Comparison of ENCODE assay signal across 12 cellular contexts in genomic region chr9:81002242-81002641, GRCh38.
A peak's percentile ranks its signal among the peaks of the same experiment; 100 is the strongest.
DNase-seq lines count a peak whose midpoint lies in the region; ATAC-seq lines count a peak whose summit lies in the region.
"Had no signal": no experiment of that assay in that cellular context is flagged by ENCODE, and none has a peak within 500 bp of the region (broad histone marks: within the 10 kb centered on the region; RNA-seq: fewer than 3 reads in every experiment).

No MANE protein-coding gene starts in this region.

- CTCF ChIA-PET in activated CD8-positive, alpha-beta T cell treated with anti-CD3 and anti-CD28 coated beads, Interleukin-2, amount 10 ng/mL, durations not matched to agents 7 days and 5 days (lab: Charles Lee) = no interaction called here

- no peaks in the 10 kb centered on the region for H3K9me3 Mint-ChIP-seq in activated CD8-positive, alpha-beta T cell treated with anti-CD3 and anti-CD28 coated beads, Interleukin-2, amount 10 ng/mL, durations not matched to agents 7 days and 5 days (ENCODE audit: insufficient read depth)
- no peaks in the 10 kb centered on the region for H3K9me3 Mint-ChIP-seq in memory B cell

- H3K4me1 Mint-ChIP-seq in activated CD8-positive, alpha-beta T cell treated with anti-CD3 and anti-CD28 coated beads, Interleukin-2, amount 10 ng/mL, durations not matched to agents 7 days and 5 days (ENCODE audit: low read depth) = peaks cover 8% of the 10 kb centered on the region
- peaks cover 5% of the 10 kb centered on the region for H3K4me1 Mint-ChIP-seq in memory B cell

- no peak overlapping the region for H3K4me3 Mint-ChIP-seq in activated CD8-positive, alpha-beta T cell treated with anti-CD3 and anti-CD28 coated beads, Interleukin-2, amount 10 ng/mL, durations not matched to agents 7 days and 5 days
- no peak overlapping the region for H3K4me3 Mint-ChIP-seq in memory B cell

- peak; percentile 53 for ATAC-seq in activated CD8-positive, alpha-beta T cell treated with anti-CD3 and anti-CD28 coated beads, Interleukin-2, amount 10 ng/mL, durations not matched to agents 7 days and 5 days
- peak; percentile 32 for ATAC-seq in memory B cell (ENCODE audit: low read depth)
- no peak for ATAC-seq in HG03469 (IDR thresholded peaks at IDR 0.05; ENCODE audit: unreplicated experiment)

- no peaks in the 10 kb centered on the region for H3K36me3 Mint-ChIP-seq in activated CD8-positive, alpha-beta T cell treated with anti-CD3 and anti-CD28 coated beads, Interleukin-2, amount 10 ng/mL, durations not matched to agents 7 days and 5 days (ENCODE audit: low read depth)
- no peaks in the 10 kb centered on the region for H3K36me3 Mint-ChIP-seq in memory B cell

- peaks cover 5% of the 10 kb centered on the region for H3K27me3 Mint-ChIP-seq in activated CD8-positive, alpha-beta T cell treated with anti-CD3 and anti-CD28 coated beads, Interleukin-2, amount 10 ng/mL, durations not matched to agents 7 days and 5 days (ENCODE audit: low read depth)
- H3K27me3 Mint-ChIP-seq in memory B cell = peaks cover 2% of the 10 kb centered on the region

- DNase-seq in DMS53 treated with DMSO at 0.1 percent for 48 hours (lab: John Stamatoyannopoulos, UW; ENCODE audit: unreplicated experiment) = peak; percentile 7
- peak; percentile 58 for DNase-seq in HT-29 (ENCODE audit: low spot score)
- DNase-seq in activated CD8-positive, alpha-beta T cell treated with anti-CD3 and anti-CD28 coated beads, Interleukin-2, amount 10 ng/mL, durations not matched to agents 7 days and 5 days = peak; percentile 69
- no peak for DNase-seq in memory B cell (ENCODE audit: low spot score in 2 of 2)
- no peak for DNase-seq in GF-D8 (lab: John Stamatoyannopoulos, UW)
- no peak for DNase-seq in hepatic stellate cell (ENCODE audit: low spot score)
- DNase-seq: activated effector memory CD4-positive, alpha-beta T cell treated with anti-CD3 and anti-CD28 coated beads, Interleukin-2, amount 50 U/mL, for 16 hours; MG63; NCI-H446; SHP77 treated with DMSO at 0.1 percent for 48 hours; stimulated activated CD4-positive, alpha-beta T cell treated with anti-CD3 and anti-CD28 coated beads, Interleukin-2, amount 100 ng/mL, for 48 hours had no signal

- POLR2A ChIA-PET in activated CD8-positive, alpha-beta T cell treated with anti-CD3 and anti-CD28 coated beads, Interleukin-2, amount 10 ng/mL, durations not matched to agents 7 days and 5 days (lab: Charles Lee) = no interaction called here

- H3K27ac Mint-ChIP-seq in activated CD8-positive, alpha-beta T cell treated with anti-CD3 and anti-CD28 coated beads, Interleukin-2, amount 10 ng/mL, durations not matched to agents 7 days and 5 days = peak overlapping the region; percentile 7
- no peak overlapping the region for H3K27ac Mint-ChIP-seq in memory B cell

Comparison
In these comparisons a context has a peak if more than half of its experiments do, and no peak if none do; other contexts are left out.
1. DNase-seq: peak in DMS53 treated with DMSO at 0.1 percent for 48 hours (single experiment), HT-29 (single experiment) and activated CD8-positive, alpha-beta T cell treated with anti-CD3 and anti-CD28 coated beads, Interleukin-2, amount 10 ng/mL, durations not matched to agents 7 days and 5 days (single experiment); none in memory B cell (0 of 2), GF-D8 (single experiment) and hepatic stellate cell (single experiment).